2 cellular contexts compared by ENCODE assay signal in the genomic region with DNA sequence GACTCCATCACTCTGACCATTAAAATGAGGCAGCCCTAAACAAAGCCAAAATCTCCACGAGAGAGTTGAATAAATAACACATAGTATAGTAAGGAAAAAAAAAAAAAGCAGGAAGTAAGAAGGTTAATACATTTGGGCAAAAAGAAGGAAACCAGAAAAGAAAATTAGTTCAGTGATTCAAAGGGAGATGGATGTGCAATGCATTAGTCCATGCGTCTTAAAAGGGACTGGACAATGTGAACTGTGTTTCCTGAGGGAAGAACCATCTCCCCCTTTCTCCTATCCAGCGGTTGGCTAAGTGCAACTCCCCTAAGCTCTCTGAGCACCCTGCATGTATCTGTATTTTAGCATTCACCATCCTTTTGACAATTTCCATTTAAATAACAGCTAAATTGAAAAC.
TF ChIP-seq lines count a peak whose summit lies in the region.

No MANE protein-coding gene starts in this region.

TF ChIP-seq in A549, 52 proteins besides CTCF, POLR2A, EP300 and RAD21:
- TF ChIP-seq MAZ (IDR thresholded peaks at IDR 0.05; ENCODE audit: borderline replicate concordance, low read depth, low read length) (no peak), ZSCAN20 (CRISPR knock-in tag; IDR thresholded peaks at IDR 0.05) (no peak), KDM5A (IDR thresholded peaks at IDR 0.05) (no peak), SREBF2 (IDR thresholded peaks at IDR 0.05) (no peak), RFX5 (IDR thresholded peaks at IDR 0.05) (no peak), HOXB5 (CRISPR knock-in tag; IDR thresholded peaks at IDR 0.05) (no peak), BHLHE40 (IDR thresholded peaks at IDR 0.05; ENCODE audit: low read depth, low read length) (no peak)
- TF ChIP-seq, protein P1, sequence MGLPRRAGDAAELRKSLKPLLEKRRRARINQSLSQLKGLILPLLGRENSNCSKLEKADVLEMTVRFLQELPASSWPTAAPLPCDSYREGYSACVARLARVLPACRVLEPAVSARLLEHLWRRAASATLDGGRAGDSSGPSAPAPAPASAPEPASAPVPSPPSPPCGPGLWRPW (IDR thresholded peaks at IDR 0.05) = no peak
TF ChIP-seq in A549: peak in this region for 0.

TF ChIP-seq in GM12878, 131 proteins besides CTCF, POLR2A, EP300 and RAD21:
- TF ChIP-seq, protein P2, sequence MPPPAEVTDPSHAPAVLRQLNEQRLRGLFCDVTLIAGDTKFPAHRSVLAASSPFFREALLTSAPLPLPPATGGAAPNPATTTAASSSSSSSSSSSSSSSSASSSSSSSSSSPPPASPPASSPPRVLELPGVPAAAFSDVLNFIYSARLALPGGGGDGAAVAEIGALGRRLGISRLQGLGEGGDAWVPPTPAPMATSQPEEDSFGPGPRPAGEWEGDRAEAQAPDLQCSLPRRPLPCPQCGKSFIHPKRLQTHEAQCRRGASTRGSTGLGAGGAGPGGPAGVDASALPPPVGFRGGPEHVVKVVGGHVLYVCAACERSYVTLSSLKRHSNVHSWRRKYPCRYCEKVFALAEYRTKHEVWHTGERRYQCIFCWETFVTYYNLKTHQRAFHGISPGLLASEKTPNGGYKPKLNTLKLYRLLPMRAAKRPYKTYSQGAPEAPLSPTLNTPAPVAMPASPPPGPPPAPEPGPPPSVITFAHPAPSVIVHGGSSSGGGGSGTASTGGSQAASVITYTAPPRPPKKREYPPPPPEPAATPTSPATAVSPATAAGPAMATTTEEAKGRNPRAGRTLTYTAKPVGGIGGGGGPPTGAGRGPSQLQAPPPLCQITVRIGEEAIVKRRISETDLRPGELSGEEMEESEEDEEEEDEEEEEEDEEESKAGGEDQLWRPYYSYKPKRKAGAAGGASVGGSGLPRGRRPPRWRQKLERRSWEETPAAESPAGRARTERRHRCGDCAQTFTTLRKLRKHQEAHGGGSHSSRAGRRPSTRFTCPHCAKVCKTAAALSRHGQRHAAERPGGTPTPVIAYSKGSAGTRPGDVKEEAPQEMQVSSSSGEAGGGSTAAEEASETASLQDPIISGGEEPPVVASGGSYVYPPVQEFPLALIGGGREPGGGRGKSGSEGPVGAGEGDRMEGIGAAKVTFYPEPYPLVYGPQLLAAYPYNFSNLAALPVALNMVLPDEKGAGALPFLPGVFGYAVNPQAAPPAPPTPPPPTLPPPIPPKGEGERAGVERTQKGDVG (CRISPR knock-in tag; IDR thresholded peaks at IDR 0.05) = no peak
- 0 out of 2 replicates have a peak, but pooled peaks have one; percentile 33 for TF ChIP-seq WRNIP1 (IDR thresholded peaks at IDR 0.05; ENCODE audit: borderline replicate concordance, low read depth, low read length)
